In the genomic region with DNA sequence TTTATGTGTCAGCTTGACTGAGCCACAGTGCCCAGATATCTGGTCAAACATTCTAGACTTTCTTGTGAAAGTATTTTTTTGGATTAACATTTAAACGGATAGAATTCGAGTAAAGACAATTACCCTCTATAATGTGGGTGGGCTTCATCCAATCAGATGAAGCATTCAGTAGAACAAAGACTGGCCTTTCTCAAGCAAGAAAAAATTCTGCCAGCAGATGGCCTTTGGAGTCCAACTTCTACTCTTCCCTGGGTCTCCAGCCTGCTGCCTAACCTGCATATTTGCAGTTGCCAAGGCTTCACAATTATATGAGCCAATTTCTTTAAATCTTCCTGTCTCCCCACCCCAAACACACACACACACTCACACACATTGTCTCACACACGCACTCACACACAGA, we compare ENCODE assay signal across 9 cellular contexts.
DNase-seq lines count a peak whose midpoint lies in the region; ATAC-seq and TF ChIP-seq lines count a peak whose summit lies in the region.
"Had no signal": no experiment of that assay in that cellular context is flagged by ENCODE, and none has a peak within 500 bp of the region (broad histone marks: within the 10 kb centered on the region; RNA-seq: fewer than 3 reads in every experiment).

No MANE protein-coding gene starts in this region.

- no peak for TF ChIP-seq EP300 in stomach (IDR thresholded peaks at IDR 0.05)

- H3K27ac ChIP-seq in vagina, result no peak overlapping the region
- H3K27ac ChIP-seq in stomach, result no peak overlapping the region

- H3K9me3 ChIP-seq in vagina, result no peaks in the 10 kb centered on the region
- H3K9me3 ChIP-seq in stomach, result peaks cover 0 to 11% (median 7%) of the 10 kb centered on the region in 4 donors

- H3K36me3 ChIP-seq in vagina, result no peaks in the 10 kb centered on the region
- H3K36me3 ChIP-seq in stomach, result no peaks in the 10 kb centered on the region

- H3K27me3 ChIP-seq in vagina, result no peaks in the 10 kb centered on the region
- H3K27me3 ChIP-seq in stomach, result no peaks in the 10 kb centered on the region

- ATAC-seq in GM21423 (IDR thresholded peaks at IDR 0.05; ENCODE audit: unreplicated experiment), result no peak

- intact Hi-C loops in vagina (cut with DNase I) (no loop called here), stomach (cut with DNase I; ENCODE audit: low total_unique reads) (no loop called here)

- TF ChIP-seq POLR2A in vagina (IDR thresholded peaks at IDR 0.05) (no peak), stomach (IDR thresholded peaks at IDR 0.05) (no peak)

- H3K4me1 ChIP-seq in vagina, result no peaks in the 10 kb centered on the region
- no peaks in the 10 kb centered on the region for H3K4me1 ChIP-seq in stomach

- TF ChIP-seq CTCF in GM12865 (IDR thresholded peaks at IDR 0.05; ENCODE audit: insufficient read depth, low read depth, low read length, missing control alignments) (peak; percentile 28), choroid plexus epithelial cell (conservative IDR thresholded peaks at IDR 0.05; ENCODE audit: low read depth, low read length) (peak; percentile 36), vagina (IDR thresholded peaks at IDR 0.05) (no peak), stomach (IDR thresholded peaks at IDR 0.05) (peak in 2 of 7 experiments; percentile 9 to 15)

- peak; percentile 8 for DNase-seq in AG08395 (ENCODE audit: low spot score)
- DNase-seq in GM12865 (ENCODE audit: low read depth), result peak; percentile 40
- DNase-seq in NCI-H2196 treated with DMSO at 0.1 percent for 48 hours (lab: John Stamatoyannopoulos, UW; ENCODE audit: unreplicated experiment), result peak; percentile 5
- DNase-seq in choroid plexus epithelial cell (ENCODE audit: low read depth), result peak; percentile 29
- no peak for DNase-seq in vagina (ENCODE audit: extremely low spot score in 2 of 2)
- DNase-seq in kidney glomerular epithelial cell (lab: John Stamatoyannopoulos, UW), result no peak
- no peak for DNase-seq in stomach

- H3K4me3 ChIP-seq in GM12865 (ENCODE audit: low read depth, low read length) (no peak overlapping the region), choroid plexus epithelial cell (ENCODE audit: low read depth, low read length) (no peak overlapping the region), vagina (no peak overlapping the region), stomach (no peak overlapping the region)
- H3K4me3 ChIP-seq: lung had no signal

- 6 to 31% (median 20%) methylated on average over 3 of the region's 3 CpGs for WGBS in stomach, 5 donors

Comparison
In these comparisons a context has a peak if more than half of its experiments do, and no peak if none do; other contexts are left out.
1. DNase-seq: peak in AG08395 (single experiment), GM12865 (single experiment), NCI-H2196 treated with DMSO at 0.1 percent for 48 hours (single experiment) and choroid plexus epithelial cell (single experiment); none in vagina (0 of 2), kidney glomerular epithelial cell (single experiment) and stomach (single experiment).
2. CTCF ChIP-seq: peak in GM12865 (single experiment) and choroid plexus epithelial cell (single experiment); none in vagina (0 of 3).